In genomic region chr11:2531987-2532703, GRCh38 we compare ENCODE assay signal across 1 cellular context.
TF ChIP-seq lines count a peak whose summit lies in the region.

No MANE protein-coding gene starts in this region.

TF ChIP-seq in HepG2, 621 proteins besides CTCF, POLR2A, EP300 and RAD21 (continued from another document):
- TF ChIP-seq ZBTB40 (IDR thresholded peaks at IDR 0.05) (no peak), ZBTB40 (CRISPR knock-in tag; IDR thresholded peaks at IDR 0.05) (0 out of 2 replicates have a peak, but pooled peaks have one; percentile 20), RXRA (CRISPR knock-in tag; IDR thresholded peaks at IDR 0.05) (no peak)
